ENCODE assay signal across 1 cellular context in the genomic region with DNA sequence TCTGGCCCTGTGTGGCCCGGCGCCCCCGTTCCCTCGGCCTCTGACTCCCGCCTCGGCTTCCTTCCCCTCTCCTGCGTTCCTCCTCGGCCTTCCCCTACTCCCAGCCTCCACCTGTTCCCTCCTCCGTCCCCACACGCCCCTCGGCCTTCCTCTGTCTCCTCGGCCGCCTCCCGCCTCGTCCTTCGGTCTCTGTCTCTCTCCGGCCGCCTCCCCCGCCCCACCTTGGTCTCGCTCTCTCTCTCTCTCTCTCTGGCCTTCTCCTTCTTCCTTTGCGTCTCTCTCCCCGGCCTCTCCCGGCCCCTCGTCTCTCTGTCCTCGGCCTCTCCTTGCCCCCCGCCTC.
TF ChIP-seq lines count a peak whose summit lies in the region.

No MANE protein-coding gene starts in this region.

TF ChIP-seq in WTC11, 78 proteins besides CTCF, POLR2A, EP300 and RAD21 (continued from another document):
- TF ChIP-seq, protein P1, sequence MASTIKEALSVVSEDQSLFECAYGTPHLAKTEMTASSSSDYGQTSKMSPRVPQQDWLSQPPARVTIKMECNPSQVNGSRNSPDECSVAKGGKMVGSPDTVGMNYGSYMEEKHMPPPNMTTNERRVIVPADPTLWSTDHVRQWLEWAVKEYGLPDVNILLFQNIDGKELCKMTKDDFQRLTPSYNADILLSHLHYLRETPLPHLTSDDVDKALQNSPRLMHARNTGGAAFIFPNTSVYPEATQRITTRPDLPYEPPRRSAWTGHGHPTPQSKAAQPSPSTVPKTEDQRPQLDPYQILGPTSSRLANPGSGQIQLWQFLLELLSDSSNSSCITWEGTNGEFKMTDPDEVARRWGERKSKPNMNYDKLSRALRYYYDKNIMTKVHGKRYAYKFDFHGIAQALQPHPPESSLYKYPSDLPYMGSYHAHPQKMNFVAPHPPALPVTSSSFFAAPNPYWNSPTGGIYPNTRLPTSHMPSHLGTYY (CRISPR knock-in tag; IDR thresholded peaks at IDR 0.05), result no peak
